In the genomic region with DNA sequence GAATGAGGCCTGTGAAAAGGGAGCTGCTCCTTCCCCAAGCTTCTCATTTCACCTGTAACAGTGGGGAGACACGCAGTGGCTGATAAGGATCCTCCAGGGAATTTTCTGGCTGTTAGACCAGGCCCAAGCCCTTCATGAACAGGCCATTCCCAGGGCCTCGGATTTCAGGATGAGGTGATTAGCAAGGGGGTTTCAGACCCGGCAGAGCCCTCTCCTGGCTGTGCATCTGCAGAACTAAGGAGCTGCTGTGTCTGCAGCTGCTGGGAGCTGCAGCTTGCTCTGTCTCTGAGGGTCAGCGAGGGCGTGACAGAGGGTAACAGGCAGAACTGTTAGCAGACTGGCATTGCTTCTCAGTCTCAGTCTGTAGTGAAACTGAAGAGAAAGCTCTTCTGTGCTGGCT, we compare ENCODE assay signal across 1 cellular context.
TF ChIP-seq lines count a peak whose summit lies in the region.

No MANE protein-coding gene starts in this region.

TF ChIP-seq in IMR-90, 13 proteins besides CTCF, POLR2A, EP300 and RAD21:
- TF ChIP-seq, protein P1, sequence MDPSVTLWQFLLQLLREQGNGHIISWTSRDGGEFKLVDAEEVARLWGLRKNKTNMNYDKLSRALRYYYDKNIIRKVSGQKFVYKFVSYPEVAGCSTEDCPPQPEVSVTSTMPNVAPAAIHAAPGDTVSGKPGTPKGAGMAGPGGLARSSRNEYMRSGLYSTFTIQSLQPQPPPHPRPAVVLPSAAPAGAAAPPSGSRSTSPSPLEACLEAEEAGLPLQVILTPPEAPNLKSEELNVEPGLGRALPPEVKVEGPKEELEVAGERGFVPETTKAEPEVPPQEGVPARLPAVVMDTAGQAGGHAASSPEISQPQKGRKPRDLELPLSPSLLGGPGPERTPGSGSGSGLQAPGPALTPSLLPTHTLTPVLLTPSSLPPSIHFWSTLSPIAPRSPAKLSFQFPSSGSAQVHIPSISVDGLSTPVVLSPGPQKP (IDR thresholded peaks at IDR 0.05; ENCODE audit: borderline replicate concordance, low read depth, low read length) = no peak
- TF ChIP-seq CEBPB (IDR thresholded peaks at IDR 0.05; ENCODE audit: low read depth, low read length) = no peak
